9 cellular contexts compared by ENCODE assay signal in genomic region chr5:156942064-156942463, GRCh38. TPM values are rescaled to one million over a fixed set of nuclear protein-coding genes. Genes with fewer than 3 reads are reported as not detected.
DNase-seq lines count a peak whose midpoint lies in the region; ATAC-seq and TF ChIP-seq lines count a peak whose summit lies in the region.
"Had no signal": no experiment of that assay in that cellular context is flagged by ENCODE, and none has a peak within 500 bp of the region (broad histone marks: within the 10 kb centered on the region; RNA-seq: fewer than 3 reads in every experiment).

No MANE protein-coding gene starts in this region.

- peak overlapping the region; percentile 56 for H3K4me3 Mint-ChIP-seq in activated T-helper 1 cell treated with anti-CD3 and anti-CD28 coated beads, Interleukin-12 subunit alpha, Interleukin-12 subunit beta, Interleukin-2, Interleukin-4 antibody, amounts not matched to agents 30 ng/mL and 10 ng/mL and 1 ng/mL, durations not matched to agents 14 hours and 24 hours and 36 hours

- no peak overlapping the region for H3K27ac ChIP-seq in right lobe of liver

- H3K9me3 Mint-ChIP-seq in activated T-helper 1 cell treated with anti-CD3 and anti-CD28 coated beads, Interleukin-12 subunit alpha, Interleukin-12 subunit beta, Interleukin-2, Interleukin-4 antibody, amounts not matched to agents 30 ng/mL and 10 ng/mL and 1 ng/mL, durations not matched to agents 14 hours and 24 hours and 36 hours: peaks cover 27% of the 10 kb centered on the region

- no peaks in the 10 kb centered on the region for H3K4me1 ChIP-seq in right lobe of liver

- H3K36me3 ChIP-seq in MG63 (no peaks in the 10 kb centered on the region), right lobe of liver (no peaks in the 10 kb centered on the region)

- H3K36me3 Mint-ChIP-seq in activated T-helper 1 cell treated with anti-CD3 and anti-CD28 coated beads, Interleukin-12 subunit alpha, Interleukin-12 subunit beta, Interleukin-2, Interleukin-4 antibody, amounts not matched to agents 30 ng/mL and 10 ng/mL and 1 ng/mL, durations not matched to agents 14 hours and 24 hours and 36 hours (ENCODE audit: low read depth): peaks cover 37% of the 10 kb centered on the region

- 13% methylated on average over 2 of the region's 2 CpGs for WGBS in right lobe of liver (ENCODE audit: insufficient coverage, low coverage, low lambda C conversion rate, missing lambda C conversion rate)

- peak overlapping the region; percentile 93 for H3K27ac Mint-ChIP-seq in activated T-helper 1 cell treated with anti-CD3 and anti-CD28 coated beads, Interleukin-12 subunit alpha, Interleukin-12 subunit beta, Interleukin-2, Interleukin-4 antibody, amounts not matched to agents 30 ng/mL and 10 ng/mL and 1 ng/mL, durations not matched to agents 14 hours and 24 hours and 36 hours

- H3K4me3 ChIP-seq in GM12865 (ENCODE audit: low read depth, low read length) (no peak overlapping the region), MG63 (no peak overlapping the region), right lobe of liver (no peak overlapping the region)

- ATAC-seq in GM19452 (IDR thresholded peaks at IDR 0.05; ENCODE audit: unreplicated experiment) (peak; percentile 95), HG03060 (IDR thresholded peaks at IDR 0.05; ENCODE audit: low read depth, unreplicated experiment) (peak; percentile 97), right lobe of liver (no peak)

- TF ChIP-seq POLR2A in right lobe of liver (IDR thresholded peaks at IDR 0.05): no peak

- H3K27me3 Mint-ChIP-seq in activated T-helper 1 cell treated with anti-CD3 and anti-CD28 coated beads, Interleukin-12 subunit alpha, Interleukin-12 subunit beta, Interleukin-2, Interleukin-4 antibody, amounts not matched to agents 30 ng/mL and 10 ng/mL and 1 ng/mL, durations not matched to agents 14 hours and 24 hours and 36 hours (ENCODE audit: insufficient read depth): no peaks in the 10 kb centered on the region

- intact Hi-C loops in activated T-helper 1 cell treated with anti-CD3 and anti-CD28 coated beads, Interleukin-12 subunit alpha, Interleukin-12 subunit beta, Interleukin-2, Interleukin-4 antibody, amounts not matched to agents 30 ng/mL and 10 ng/mL and 1 ng/mL, durations not matched to agents 14 hours and 24 hours and 36 hours (cut with micrococcal nuclease): loop anchor here (1.0 kb wide), 1 partner anchor 8 kb away; no protein-coding TSS in a partner anchor
- intact Hi-C loops in right lobe of liver (cut with DNase I): no loop called here

- no peak for TF ChIP-seq CTCF in GM12865 (IDR thresholded peaks at IDR 0.05; ENCODE audit: insufficient read depth, low read depth, low read length, missing control alignments)
- no peak for TF ChIP-seq CTCF in right lobe of liver (IDR thresholded peaks at IDR 0.05)

- peaks cover 66% of the 10 kb centered on the region for H3K4me1 Mint-ChIP-seq in activated T-helper 1 cell treated with anti-CD3 and anti-CD28 coated beads, Interleukin-12 subunit alpha, Interleukin-12 subunit beta, Interleukin-2, Interleukin-4 antibody, amounts not matched to agents 30 ng/mL and 10 ng/mL and 1 ng/mL, durations not matched to agents 14 hours and 24 hours and 36 hours (ENCODE audit: low read depth)

- H3K27me3 ChIP-seq in MG63 (peaks cover 14% of the 10 kb centered on the region), right lobe of liver (no peaks in the 10 kb centered on the region)

- DNase-seq in GM12865 (ENCODE audit: low read depth) (peak; percentile 76), MG63 (no peak), MV-4-11 (lab: John Stamatoyannopoulos, UW) (no peak), right lobe of liver (no peak), HT-29 (ENCODE audit: low spot score) (no peak)
- no peak for DNase-seq in activated T-helper 1 cell treated with anti-CD3 and anti-CD28 coated beads, Interleukin-12 subunit alpha, Interleukin-12 subunit beta, Interleukin-2, Interleukin-4 antibody, amounts not matched to agents 30 ng/mL and 10 ng/mL and 1 ng/mL, durations not matched to agents 14 hours and 24 hours and 36 hours (ENCODE audit: low spot score)
- DNase-seq: activated gamma-delta T cell treated with Interleukin-2 at 50 U/mL for 16 hours had no signal

- H3K9me3 ChIP-seq in MG63 (no peaks in the 10 kb centered on the region), right lobe of liver (no peaks in the 10 kb centered on the region)

RNA-seq across cellular contexts. Expression of gene TIMD4, which starts 21.0 kb away (rescaled TPM):
- 24.5 and 27.3 TPM in 2 replicates for total RNA-seq in activated T-helper 1 cell treated with anti-CD3 and anti-CD28 coated beads, Interleukin-12 subunit alpha, Interleukin-12 subunit beta, Interleukin-2, Interleukin-4 antibody, amounts not matched to agents 30 ng/mL and 10 ng/mL and 1 ng/mL, durations not matched to agents 14 hours and 24 hours and 36 hours
- not detected in 2 replicates for total RNA-seq in MG63 (2014; rRNA removed; shearing (Covaris generic); ENCODE audit: low replicate concordance)
- total RNA-seq in right lobe of liver: 10 to 100 TPM in 2 of 6 experiments, 1 to 10 TPM in 2, under 1 TPM in 2; 0.31 to 16.3 (median 4.8) TPM
- not detected in 2 replicates for total RNA-seq in HT-29 (2014; rRNA removed; shearing (Covaris generic))

Comparison
In these comparisons a context has a peak if more than half of its experiments do, and no peak if none do; other contexts are left out.
1. ATAC-seq: peak in GM19452 (single experiment) and HG03060 (single experiment); none in right lobe of liver (0 of 4).